1 cellular context compared by ENCODE assay signal in genomic region chrX:55098691-55099090, GRCh38.
TF ChIP-seq lines count a peak whose summit lies in the region.

No MANE protein-coding gene starts in this region.

TF ChIP-seq in H1, 55 proteins besides CTCF, POLR2A, EP300 and RAD21:
- no peak for TF ChIP-seq RFX5 (IDR thresholded peaks at IDR 0.05; ENCODE audit: borderline replicate concordance, low read depth, low read length)
- TF ChIP-seq POLR2AphosphoS5 (IDR thresholded peaks at IDR 0.05; ENCODE audit: low read depth, low read length) = no peak
- TF ChIP-seq ATF3 (IDR thresholded peaks at IDR 0.05; ENCODE audit: insufficient read depth, low read depth, low read length) = no peak
- no peak for TF ChIP-seq RXRA (IDR thresholded peaks at IDR 0.05; ENCODE audit: insufficient read depth, low read depth, low read length)
- no peak for TF ChIP-seq KDM5A (IDR thresholded peaks at IDR 0.05; ENCODE audit: low read length)
- no peak for TF ChIP-seq PHF8 (conservative IDR thresholded peaks at IDR 0.05; ENCODE audit: low read depth, low read length)
- no peak for TF ChIP-seq NANOG (IDR thresholded peaks at IDR 0.05; ENCODE audit: insufficient read depth, low read depth, low read length, poor library complexity, severe bottlenecking)
- no peak for TF ChIP-seq JUN (IDR thresholded peaks at IDR 0.05; ENCODE audit: low read depth, low read length)
- no peak for TF ChIP-seq RNF2 (IDR thresholded peaks at IDR 0.05; ENCODE audit: borderline replicate concordance, low read depth, low read length, missing control alignments, poor library complexity, severe bottlenecking)
- TF ChIP-seq NRF1 (IDR thresholded peaks at IDR 0.05; ENCODE audit: low read depth, low read length) = no peak
- no peak for TF ChIP-seq SP4 (IDR thresholded peaks at IDR 0.05; ENCODE audit: low read length)
- TF ChIP-seq SP2 (IDR thresholded peaks at IDR 0.05; ENCODE audit: low read length) = no peak
- TF ChIP-seq SIRT6 (IDR thresholded peaks at IDR 0.05; ENCODE audit: low read length) = no peak
- no peak for TF ChIP-seq GABPA (IDR thresholded peaks at IDR 0.05; ENCODE audit: borderline replicate concordance, insufficient read depth, low read length)
- TF ChIP-seq SUZ12 (IDR thresholded peaks at IDR 0.05; ENCODE audit: low read length) = no peak
- no peak for TF ChIP-seq CBX5 (IDR thresholded peaks at IDR 0.05; ENCODE audit: low read depth, low read length)
- TF ChIP-seq, protein P1, sequence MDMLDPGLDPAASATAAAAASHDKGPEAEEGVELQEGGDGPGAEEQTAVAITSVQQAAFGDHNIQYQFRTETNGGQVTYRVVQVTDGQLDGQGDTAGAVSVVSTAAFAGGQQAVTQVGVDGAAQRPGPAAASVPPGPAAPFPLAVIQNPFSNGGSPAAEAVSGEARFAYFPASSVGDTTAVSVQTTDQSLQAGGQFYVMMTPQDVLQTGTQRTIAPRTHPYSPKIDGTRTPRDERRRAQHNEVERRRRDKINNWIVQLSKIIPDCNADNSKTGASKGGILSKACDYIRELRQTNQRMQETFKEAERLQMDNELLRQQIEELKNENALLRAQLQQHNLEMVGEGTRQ (IDR thresholded peaks at IDR 0.05; ENCODE audit: low read length) = no peak
